Comparison of ENCODE assay signal across 16 cellular contexts in genomic region chr20:14543040-14543439, GRCh38.
"Had no signal": no experiment of that assay in that cellular context is flagged by ENCODE, and none has a peak within 500 bp of the region (broad histone marks: within the 10 kb centered on the region; RNA-seq: fewer than 3 reads in every experiment).

No MANE protein-coding gene starts in this region.

- H3K27me3 ChIP-seq: gastrocnemius medialis, heart right ventricle, stomach had no signal

- DNase-seq: effector memory CD8-positive, alpha-beta T cell; erythroblast; gastrocnemius medialis; heart right ventricle; hypothalamus; kidney glomerular epithelial cell; natural killer cell; posterior cingulate gyrus; small intestine; stimulated activated CD4-positive, alpha-beta T cell treated with anti-CD3 and anti-CD28 coated beads, Interleukin-12 subunit alpha, Interleukin-12 subunit beta, amount 100 ng/mL, for 4 hours; stimulated activated naive CD4-positive, alpha-beta T cell; stomach; substantia nigra; trophoblast cell had no signal

- H3K4me3 ChIP-seq: gastrocnemius medialis, heart right ventricle, stomach had no signal

- H3K36me3 ChIP-seq: gastrocnemius medialis, heart right ventricle, stomach had no signal

- H3K4me1 ChIP-seq: gastrocnemius medialis, heart right ventricle, stomach had no signal

- H3K9me3 ChIP-seq: gastrocnemius medialis, stomach had no signal

- H3K27ac ChIP-seq: gastrocnemius medialis, heart right ventricle, stomach had no signal

- ATAC-seq: effector memory CD8-positive, alpha-beta T cell; gastrocnemius medialis; heart right ventricle; left lobe of liver; natural killer cell; sciatic nerve had no signal
